In genomic region chr2:162021659-162022058, GRCh38 we compare ENCODE assay signal across 13 cellular contexts. TPM values are rescaled to one million over a fixed set of nuclear protein-coding genes. Genes with fewer than 3 reads are reported as not detected.
A peak's percentile ranks its signal among the peaks of the same experiment; 100 is the strongest.
DNase-seq lines count a peak whose midpoint lies in the region; ATAC-seq and TF ChIP-seq lines count a peak whose summit lies in the region.
"Had no signal": no experiment of that assay in that cellular context is flagged by ENCODE, and none has a peak within 500 bp of the region (broad histone marks: within the 10 kb centered on the region; RNA-seq: fewer than 3 reads in every experiment).

No MANE protein-coding gene starts in this region.

- H3K27me3 ChIP-seq in CD4-positive, CD25-positive, alpha-beta regulatory T cell (ENCODE audit: control insufficient read depth, insufficient read depth, low read length): no peaks in the 10 kb centered on the region
- H3K27me3 ChIP-seq in DND-41 (ENCODE audit: insufficient read depth, low read length, poor library complexity): no peaks in the 10 kb centered on the region

- H3K4me3 ChIP-seq in CD4-positive, CD25-positive, alpha-beta regulatory T cell (ENCODE audit: low read depth, low read length): no peak overlapping the region
- no peak overlapping the region for H3K4me3 ChIP-seq in DND-41 (ENCODE audit: low read depth in 1 of 2, low read length in 2 of 2)

- DNase-seq in activated T-cell treated with anti-CD3 and anti-CD28 coated beads, Interleukin-2, amount 50 U/mL, for 24 hours: no peak
- DNase-seq in activated T-cell treated with anti-CD3 and anti-CD28 coated beads, Interleukin-2, amount 50 U/mL, for 48 hours: no peak
- no peak for DNase-seq in CD4-positive, CD25-positive, alpha-beta regulatory T cell
- no peak for DNase-seq in DND-41
- DNase-seq in KBM-7: no peak
- DNase-seq: C1 segment of cervical spinal cord, Caco-2, DMS153, NCI-H1417, NCI-H1930, NCI-H526 treated with DMSO at 0.1 percent for 48 hours had no signal

- peaks cover 87% of the 10 kb centered on the region for H3K36me3 Mint-ChIP-seq in activated T-cell treated with anti-CD3 and anti-CD28 coated beads, Interleukin-2, amount 50 U/mL, for 24 hours (ENCODE audit: low read depth)
- H3K36me3 Mint-ChIP-seq in CD4-positive, CD25-positive, alpha-beta regulatory T cell: peaks cover 53% of the 10 kb centered on the region
- H3K36me3 Mint-ChIP-seq in brain: no peaks in the 10 kb centered on the region

- TF ChIP-seq CTCF in DND-41 (IDR thresholded peaks at IDR 0.05; ENCODE audit: borderline replicate concordance, extremely low read depth, low read length, poor library complexity, severe bottlenecking): no peak
- TF ChIP-seq CTCF in brain (conservative IDR thresholded peaks at IDR 0.05): no peak

- H3K4me3 Mint-ChIP-seq in activated T-cell treated with anti-CD3 and anti-CD28 coated beads, Interleukin-2, amount 50 U/mL, for 24 hours: no peak overlapping the region
- peak overlapping the region in 1 of 4 donors; percentile 3 for H3K4me3 Mint-ChIP-seq in CD4-positive, CD25-positive, alpha-beta regulatory T cell
- H3K4me3 Mint-ChIP-seq in brain: peak overlapping the region in 2 of 5 experiments; percentile 36 to 44

- H3K4me1 ChIP-seq in CD4-positive, CD25-positive, alpha-beta regulatory T cell (ENCODE audit: control insufficient read depth, insufficient read depth, low read length, poor library complexity, severe bottlenecking): no peaks in the 10 kb centered on the region
- H3K4me1 ChIP-seq in DND-41 (ENCODE audit: insufficient read depth, low read length): peaks cover 6% of the 10 kb centered on the region
- H3K4me1 ChIP-seq: Caco-2 had no signal

- peaks cover 5% of the 10 kb centered on the region for H3K36me3 ChIP-seq in CD4-positive, CD25-positive, alpha-beta regulatory T cell (ENCODE audit: control insufficient read depth, insufficient read depth, low read length)
- peaks cover 95% of the 10 kb centered on the region for H3K36me3 ChIP-seq in DND-41 (ENCODE audit: insufficient read depth, low read length)

- peak overlapping the region; percentile 3 for H3K27ac Mint-ChIP-seq in activated T-cell treated with anti-CD3 and anti-CD28 coated beads, Interleukin-2, amount 50 U/mL, for 24 hours
- H3K27ac Mint-ChIP-seq in CD4-positive, CD25-positive, alpha-beta regulatory T cell: peak overlapping the region; percentile 20 to 53 (median 28)
- peak overlapping the region in 3 of 5 experiments; percentile 7 to 97 (median 38) for H3K27ac Mint-ChIP-seq in brain

- no peak overlapping the region for H3K27ac ChIP-seq in CD4-positive, CD25-positive, alpha-beta regulatory T cell (ENCODE audit: insufficient read depth, low read length, poor library complexity, severe bottlenecking)
- H3K27ac ChIP-seq in DND-41 (ENCODE audit: low read length): peak overlapping the region; percentile 44

- peaks cover 55% of the 10 kb centered on the region for H3K4me1 Mint-ChIP-seq in activated T-cell treated with anti-CD3 and anti-CD28 coated beads, Interleukin-2, amount 50 U/mL, for 24 hours (ENCODE audit: low read depth)
- H3K4me1 Mint-ChIP-seq in CD4-positive, CD25-positive, alpha-beta regulatory T cell: peaks cover 13 to 39% (median 20%) of the 10 kb centered on the region in 4 donors
- H3K4me1 Mint-ChIP-seq in brain: peaks cover 11% of the 10 kb centered on the region

- no peak for ATAC-seq in CD4-positive, CD25-positive, alpha-beta regulatory T cell (ENCODE audit: low read depth in 2 of 2)
- ATAC-seq in DND-41 (ENCODE audit: insufficient read depth, low read depth) (no peak), GM18498 (IDR thresholded peaks at IDR 0.05; ENCODE audit: unreplicated experiment) (no peak)

- in situ Hi-C loops in KBM-7 (cut with MboI; ENCODE audit: low pct_unique_long_range_greater_than_20kb, low sequenced_read_pairs): no loop called here

- no peaks in the 10 kb centered on the region for H3K27me3 Mint-ChIP-seq in activated T-cell treated with anti-CD3 and anti-CD28 coated beads, Interleukin-2, amount 50 U/mL, for 24 hours
- H3K27me3 Mint-ChIP-seq in CD4-positive, CD25-positive, alpha-beta regulatory T cell: no peaks in the 10 kb centered on the region
- no peaks in the 10 kb centered on the region for H3K27me3 Mint-ChIP-seq in brain

- no peak overlapping the region for H2AFZ ChIP-seq in DND-41 (ENCODE audit: low read depth, low read length)

- no peaks in the 10 kb centered on the region for H3K79me2 ChIP-seq in DND-41 (ENCODE audit: insufficient read depth, low read length)

- no peaks in the 10 kb centered on the region for H4K20me1 ChIP-seq in DND-41 (ENCODE audit: insufficient read depth, low read length)

- no peak overlapping the region for H3K4me2 ChIP-seq in DND-41 (ENCODE audit: insufficient read depth, low read length)

- no peak overlapping the region for H3K9ac ChIP-seq in DND-41 (ENCODE audit: low read depth, low read length)

- no peaks in the 10 kb centered on the region for H3K9me3 Mint-ChIP-seq in activated T-cell treated with anti-CD3 and anti-CD28 coated beads, Interleukin-2, amount 50 U/mL, for 24 hours
- peaks cover 0 to 1% (median 0%) of the 10 kb centered on the region in 7 donors for H3K9me3 Mint-ChIP-seq in CD4-positive, CD25-positive, alpha-beta regulatory T cell
- no peaks in the 10 kb centered on the region for H3K9me3 Mint-ChIP-seq in brain

- H3K9me3 ChIP-seq in CD4-positive, CD25-positive, alpha-beta regulatory T cell (ENCODE audit: control insufficient read depth in 2 of 2, low read length in 2 of 2): no peaks in the 10 kb centered on the region
- no peaks in the 10 kb centered on the region for H3K9me3 ChIP-seq in DND-41 (ENCODE audit: insufficient read depth, low read length, severe bottlenecking)
- H3K9me3 ChIP-seq: Caco-2 had no signal

RNA-seq across cellular contexts. Expression of gene DPP4, which starts 52.4 kb away (rescaled TPM):
- 12.6 TPM for total RNA-seq in CD4-positive, CD25-positive, alpha-beta regulatory T cell
- 10 to 100 TPM; 22.3 to 40.8 (median 29.9) TPM for polyA plus RNA-seq in CD4-positive, CD25-positive, alpha-beta regulatory T cell
- 0.20 TPM for polyA plus RNA-seq in brain (ENCODE audit: insufficient read depth, low read depth, low replicate concordance)

Comparison
In these comparisons a context has a peak if more than half of its experiments do, and no peak if none do; other contexts are left out.
1. RNA of gene DPP4, which starts 52.4 kb away (polyA plus RNA-seq): 22.3 to 40.8 TPM in CD4-positive, CD25-positive, alpha-beta regulatory T cell; 0.20 TPM in brain (single experiment); every median in the first group is over 10 times any median in the second.
2. Peak in every context shown above with its lines, with median percentiles within 50 percentile points of each other: H3K27ac Mint-ChIP-seq.